1 cellular context compared by ENCODE assay signal in the genomic region with DNA sequence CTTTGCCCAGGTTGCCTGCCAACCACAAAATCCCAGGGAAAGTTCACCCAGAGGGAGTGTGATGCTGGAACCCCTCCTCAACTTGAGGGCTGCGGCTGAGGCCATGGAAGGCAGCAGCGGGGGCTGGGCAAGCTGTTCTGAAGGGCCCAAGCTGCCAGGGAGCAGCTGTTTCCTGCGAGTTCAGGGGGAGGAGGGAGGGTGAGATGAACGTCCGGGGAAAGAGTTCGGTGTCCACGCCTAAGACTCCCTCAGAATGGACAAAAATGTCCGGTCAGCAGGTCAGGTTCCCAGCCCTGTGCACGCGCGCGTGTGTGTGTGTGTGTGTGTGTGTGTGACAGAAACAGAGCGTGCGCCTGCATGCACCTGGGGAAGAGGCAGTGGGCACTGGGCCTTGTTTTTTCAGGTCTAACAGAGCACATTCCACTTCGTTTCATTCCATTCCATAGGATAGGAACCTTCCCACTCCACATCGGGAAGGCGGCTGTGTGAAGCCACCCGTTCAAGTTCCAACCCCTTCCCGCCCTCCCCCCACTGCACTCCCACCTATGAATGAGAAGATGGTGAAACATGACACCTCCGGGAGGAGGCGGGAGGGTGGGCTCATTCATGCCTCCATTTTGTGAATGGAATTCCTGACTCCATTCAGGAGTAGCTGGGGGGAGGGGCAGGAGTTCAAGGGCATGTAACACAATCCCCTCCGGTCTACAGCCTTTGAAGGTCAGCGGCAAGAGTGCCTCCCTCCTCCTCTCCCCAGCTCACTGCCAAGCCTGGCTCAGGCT.
TF ChIP-seq lines count a peak whose summit lies in the region.

No MANE protein-coding gene starts in this region.

TF ChIP-seq in HepG2, 621 proteins besides CTCF, POLR2A, EP300 and RAD21 (continued from another document and continues in another):
- TF ChIP-seq PREB (CRISPR knock-in tag; IDR thresholded peaks at IDR 0.05) (no peak), CHD2 (IDR thresholded peaks at IDR 0.05; ENCODE audit: low read depth, low read length) (peak; percentile 79), ARID5B (CRISPR knock-in tag; IDR thresholded peaks at IDR 0.05) (peak; percentile 98), PAX8 (CRISPR knock-in tag; IDR thresholded peaks at IDR 0.05; ENCODE audit: borderline replicate concordance) (no peak), KIAA2018 (CRISPR knock-in tag; IDR thresholded peaks at IDR 0.05; ENCODE audit: borderline replicate concordance) (no peak), ZNF263 (CRISPR knock-in tag; IDR thresholded peaks at IDR 0.05) (peak; percentile 97), MIER3 (CRISPR knock-in tag; IDR thresholded peaks at IDR 0.05; ENCODE audit: borderline replicate concordance) (peak; percentile 97; the same call in 1 of the 2 replicates), ZFYVE20 (CRISPR knock-in tag; IDR thresholded peaks at IDR 0.05; ENCODE audit: borderline replicate concordance, low read depth) (no peak), RORA (CRISPR knock-in tag; IDR thresholded peaks at IDR 0.05) (no peak), ZNF644 (CRISPR knock-in tag; IDR thresholded peaks at IDR 0.05; ENCODE audit: low read depth) (no peak; the same call in 1 of the 2 replicates), ZFP41 (CRISPR knock-in tag; IDR thresholded peaks at IDR 0.05; ENCODE audit: borderline replicate concordance) (no peak; the same call in 1 of the 2 replicates), IRX3 (CRISPR knock-in tag; IDR thresholded peaks at IDR 0.05; ENCODE audit: borderline replicate concordance, low read depth) (peak; percentile 72; the same call in 1 of the 2 replicates), ZNF431 (CRISPR knock-in tag; IDR thresholded peaks at IDR 0.05; ENCODE audit: borderline replicate concordance, low read depth) (peak; percentile 95; the same call in 1 of the 2 replicates), PCBP1 (IDR thresholded peaks at IDR 0.05; ENCODE audit: borderline replicate concordance, low read depth, low read length) (peak; percentile 74; the same call in 1 of the 2 replicates), MAFG (CRISPR knock-in tag; IDR thresholded peaks at IDR 0.05) (no peak), HOXD1 (CRISPR knock-in tag; IDR thresholded peaks at IDR 0.05) (peak; percentile 50), BRCA1 (CRISPR knock-in tag; IDR thresholded peaks at IDR 0.05) (no peak), ZNF709 (CRISPR knock-in tag; IDR thresholded peaks at IDR 0.05) (peak; percentile 82; the same call in 1 of the 2 replicates), YEATS2 (CRISPR knock-in tag; IDR thresholded peaks at IDR 0.05; ENCODE audit: borderline replicate concordance) (peak; percentile 80; the same call in 1 of the 2 replicates), SIX4 (CRISPR knock-in tag; IDR thresholded peaks at IDR 0.05) (peak; percentile 100), ZFP91 (CRISPR knock-in tag; IDR thresholded peaks at IDR 0.05; ENCODE audit: borderline replicate concordance) (peak; percentile 80), ZNF205 (CRISPR knock-in tag; IDR thresholded peaks at IDR 0.05) (peak; percentile 93; the same call in 1 of the 2 replicates), HOXA9 (CRISPR knock-in tag; IDR thresholded peaks at IDR 0.05; ENCODE audit: borderline replicate concordance) (0 out of 2 replicates have a peak, but pooled peaks have one; percentile 39), ZNF775 (CRISPR knock-in tag; IDR thresholded peaks at IDR 0.05; ENCODE audit: borderline replicate concordance) (peak; percentile 87; the same call in 1 of the 2 replicates), ZNF556 (CRISPR knock-in tag; IDR thresholded peaks at IDR 0.05; ENCODE audit: borderline replicate concordance) (peak; percentile 99), THYN1 (CRISPR knock-in tag; IDR thresholded peaks at IDR 0.05; ENCODE audit: borderline replicate concordance, low read depth) (no peak), SPEN (CRISPR knock-in tag; IDR thresholded peaks at IDR 0.05; ENCODE audit: low read depth) (peak; percentile 79; the same call in 1 of the 2 replicates), ZNF724P (CRISPR knock-in tag; IDR thresholded peaks at IDR 0.05; ENCODE audit: borderline replicate concordance) (no peak), ZNF572 (CRISPR knock-in tag; IDR thresholded peaks at IDR 0.05) (peak; percentile 70; the same call in 1 of the 2 replicates), ZNF780A (CRISPR knock-in tag; IDR thresholded peaks at IDR 0.05) (peak; percentile 82; the same call in 1 of the 2 replicates), MEIS1 (CRISPR knock-in tag; IDR thresholded peaks at IDR 0.05; ENCODE audit: borderline replicate concordance) (peak; percentile 93; the same call in 1 of the 2 replicates), ZNF12 (CRISPR knock-in tag; IDR thresholded peaks at IDR 0.05) (peak; percentile 54; the same call in 1 of the 2 replicates)
- TF ChIP-seq, protein P1, sequence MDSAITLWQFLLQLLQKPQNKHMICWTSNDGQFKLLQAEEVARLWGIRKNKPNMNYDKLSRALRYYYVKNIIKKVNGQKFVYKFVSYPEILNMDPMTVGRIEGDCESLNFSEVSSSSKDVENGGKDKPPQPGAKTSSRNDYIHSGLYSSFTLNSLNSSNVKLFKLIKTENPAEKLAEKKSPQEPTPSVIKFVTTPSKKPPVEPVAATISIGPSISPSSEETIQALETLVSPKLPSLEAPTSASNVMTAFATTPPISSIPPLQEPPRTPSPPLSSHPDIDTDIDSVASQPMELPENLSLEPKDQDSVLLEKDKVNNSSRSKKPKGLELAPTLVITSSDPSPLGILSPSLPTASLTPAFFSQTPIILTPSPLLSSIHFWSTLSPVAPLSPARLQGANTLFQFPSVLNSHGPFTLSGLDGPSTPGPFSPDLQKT (CRISPR knock-in tag; IDR thresholded peaks at IDR 0.05; ENCODE audit: borderline replicate concordance): no peak
- TF ChIP-seq, protein P2, sequence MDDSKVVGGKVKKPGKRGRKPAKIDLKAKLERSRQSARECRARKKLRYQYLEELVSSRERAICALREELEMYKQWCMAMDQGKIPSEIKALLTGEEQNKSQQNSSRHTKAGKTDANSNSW (CRISPR knock-in tag; IDR thresholded peaks at IDR 0.05; ENCODE audit: borderline replicate concordance): peak; percentile 18; the same call in 1 of the 2 replicates
- TF ChIP-seq, protein P3, sequence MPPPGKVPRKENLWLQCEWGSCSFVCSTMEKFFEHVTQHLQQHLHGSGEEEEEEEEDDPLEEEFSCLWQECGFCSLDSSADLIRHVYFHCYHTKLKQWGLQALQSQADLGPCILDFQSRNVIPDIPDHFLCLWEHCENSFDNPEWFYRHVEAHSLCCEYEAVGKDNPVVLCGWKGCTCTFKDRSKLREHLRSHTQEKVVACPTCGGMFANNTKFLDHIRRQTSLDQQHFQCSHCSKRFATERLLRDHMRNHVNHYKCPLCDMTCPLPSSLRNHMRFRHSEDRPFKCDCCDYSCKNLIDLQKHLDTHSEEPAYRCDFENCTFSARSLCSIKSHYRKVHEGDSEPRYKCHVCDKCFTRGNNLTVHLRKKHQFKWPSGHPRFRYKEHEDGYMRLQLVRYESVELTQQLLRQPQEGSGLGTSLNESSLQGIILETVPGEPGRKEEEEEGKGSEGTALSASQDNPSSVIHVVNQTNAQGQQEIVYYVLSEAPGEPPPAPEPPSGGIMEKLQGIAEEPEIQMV (CRISPR knock-in tag; IDR thresholded peaks at IDR 0.05; ENCODE audit: low read depth): peak; percentile 89
- TF ChIP-seq, protein P4, sequence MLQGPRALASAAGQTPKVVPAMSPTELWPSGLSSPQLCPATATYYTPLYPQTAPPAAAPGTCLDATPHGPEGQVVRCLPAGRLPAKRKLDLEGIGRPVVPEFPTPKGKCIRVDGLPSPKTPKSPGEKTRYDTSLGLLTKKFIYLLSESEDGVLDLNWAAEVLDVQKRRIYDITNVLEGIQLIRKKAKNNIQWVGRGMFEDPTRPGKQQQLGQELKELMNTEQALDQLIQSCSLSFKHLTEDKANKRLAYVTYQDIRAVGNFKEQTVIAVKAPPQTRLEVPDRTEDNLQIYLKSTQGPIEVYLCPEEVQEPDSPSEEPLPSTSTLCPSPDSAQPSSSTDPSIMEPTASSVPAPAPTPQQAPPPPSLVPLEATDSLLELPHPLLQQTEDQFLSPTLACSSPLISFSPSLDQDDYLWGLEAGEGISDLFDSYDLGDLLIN (CRISPR knock-in tag; IDR thresholded peaks at IDR 0.05; ENCODE audit: borderline replicate concordance): no peak
